Comparison of ENCODE assay signal across 20 cellular contexts in the genomic region with DNA sequence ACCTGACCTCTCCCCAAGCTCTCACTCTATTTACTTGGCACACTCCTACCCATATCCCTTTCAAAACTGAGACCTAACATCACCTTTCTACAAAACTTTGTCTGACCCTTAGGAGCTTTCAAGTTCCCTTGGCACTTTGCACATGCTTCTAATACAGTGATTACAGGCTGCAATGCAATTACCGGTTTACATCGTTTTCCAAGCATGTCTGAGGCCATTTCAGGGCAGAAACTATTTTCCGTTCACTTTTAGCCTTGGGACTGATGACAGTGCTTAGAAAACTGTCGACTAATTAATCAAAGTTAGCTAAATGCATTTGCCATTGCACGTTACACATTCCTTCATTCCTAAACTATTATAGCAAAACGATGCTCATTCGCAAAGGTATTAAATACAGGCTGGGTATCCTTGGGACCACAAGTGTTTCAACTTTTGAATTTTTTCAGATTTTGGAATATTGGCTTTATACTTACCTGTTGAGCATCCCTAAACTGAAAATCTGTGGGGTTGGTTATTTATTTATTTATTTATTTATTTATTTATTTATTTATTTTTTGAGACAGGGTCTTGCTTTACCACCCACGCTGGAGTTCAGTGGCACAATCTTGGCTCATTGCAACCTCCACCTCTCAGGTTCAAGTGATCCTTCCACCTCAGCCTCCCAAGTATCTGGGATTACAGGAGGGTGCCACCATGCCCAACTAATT.
"Had no signal": no experiment of that assay in that cellular context is flagged by ENCODE, and none has a peak within 500 bp of the region (broad histone marks: within the 10 kb centered on the region; RNA-seq: fewer than 3 reads in every experiment).

No MANE protein-coding gene starts in this region.

- H3K4me2 ChIP-seq: neural progenitor cell had no signal

- H3K9me3 Mint-ChIP-seq: immature natural killer cell, memory B cell, mesothelial cell of epicardium, natural killer cell, neural progenitor cell had no signal

- H3K27ac Mint-ChIP-seq: mesothelial cell of epicardium, neural progenitor cell had no signal

- H3K27me3 ChIP-seq: gastroesophageal sphincter, left lung, neural progenitor cell, ovary, upper lobe of left lung, uterus had no signal

- H3K4me3 Mint-ChIP-seq: memory B cell, mesothelial cell of epicardium, natural killer cell, neural progenitor cell had no signal

- H3K9me3 ChIP-seq: gastroesophageal sphincter, left lung, lower lobe of right lung, ovary, upper lobe of left lung, uterus had no signal

- H3K4me3 ChIP-seq: gastroesophageal sphincter, left lung, lower lobe of right lung, neural progenitor cell, ovary, smooth muscle cell, upper lobe of left lung, uterus had no signal

- DNase-seq: effector memory CD4-positive, alpha-beta T cell; foreskin fibroblast; glutamatergic neuron; immature natural killer cell; left lung; lower lobe of right lung; natural killer cell; nucleus accumbens; ovary; right cardiac atrium; stimulated activated CD4-positive, alpha-beta T cell treated with anti-CD3 and anti-CD28 coated beads, Interleukin-2, amount 100 ng/mL, for 48 hours; stimulated activated naive CD4-positive, alpha-beta T cell treated with Interleukin-2 at 50 U/mL for 16 hours; upper lobe of left lung; uterus had no signal

- H3K36me3 Mint-ChIP-seq: natural killer cell had no signal

- H3K27ac ChIP-seq: gastroesophageal sphincter, left lung, lower lobe of right lung, neural progenitor cell, ovary, upper lobe of left lung, uterus had no signal

- H2AFZ ChIP-seq: neural progenitor cell had no signal

- H3K9ac ChIP-seq: neural progenitor cell had no signal

- ATAC-seq: esophagus mucosa, gastroesophageal sphincter, left lung, lower lobe of right lung, natural killer cell, right cardiac atrium had no signal

- H3K27me3 Mint-ChIP-seq: memory B cell had no signal

- H3K36me3 ChIP-seq: ovary, uterus had no signal
